8 cellular contexts compared by ENCODE assay signal in genomic region chr15:90869140-90869541, GRCh38. TPM values are rescaled to one million over a fixed set of nuclear protein-coding genes. Genes with fewer than 3 reads are reported as not detected.
DNase-seq lines count a peak whose midpoint lies in the region; TF ChIP-seq lines count a peak whose summit lies in the region.

No MANE protein-coding gene starts in this region.

- H3K9me3 ChIP-seq in endodermal cell (ENCODE audit: control insufficient read depth, low read length) (no peaks in the 10 kb centered on the region), prostate gland (no peaks in the 10 kb centered on the region)

- no peak overlapping the region for H3K9ac ChIP-seq in endodermal cell (ENCODE audit: extremely low read depth, low read length, poor library complexity, severe bottlenecking)

- intact Hi-C loops in Calu3 (cut with micrococcal nuclease; ENCODE audit: unreplicated experiment) = no loop called here
- intact Hi-C loops in prostate gland (cut with DNase I) = no loop called here

- peaks cover 66% of the 10 kb centered on the region for H3K4me1 Mint-ChIP-seq in Calu3 (ENCODE audit: low read depth, unreplicated experiment)
- H3K4me1 Mint-ChIP-seq in endodermal cell = peaks cover 67% of the 10 kb centered on the region

- H3K9me3 Mint-ChIP-seq in Calu3 (ENCODE audit: low read depth, unreplicated experiment) (no peaks in the 10 kb centered on the region), endodermal cell (no peaks in the 10 kb centered on the region)

- H3K4me3 ChIP-seq in endodermal cell (ENCODE audit: low read length) (peak overlapping the region; percentile 79), prostate gland (peak overlapping the region in 1 of 2 donors; percentile 3)

- TF ChIP-seq POLR2A in prostate gland (IDR thresholded peaks at IDR 0.05) = no peak

- peaks cover 41% of the 10 kb centered on the region for H3K36me3 Mint-ChIP-seq in Calu3 (ENCODE audit: insufficient read depth, unreplicated experiment)
- H3K36me3 Mint-ChIP-seq in endodermal cell (ENCODE audit: low read depth) = no peaks in the 10 kb centered on the region

- H3K27me3 Mint-ChIP-seq in Calu3 (ENCODE audit: unreplicated experiment) = no peaks in the 10 kb centered on the region
- no peaks in the 10 kb centered on the region for H3K27me3 Mint-ChIP-seq in endodermal cell (ENCODE audit: insufficient read depth)

- H3K4me1 ChIP-seq in endodermal cell (ENCODE audit: control insufficient read depth, insufficient read depth, low read length) (peaks cover 43% of the 10 kb centered on the region), prostate gland (replicated peaks) (peaks cover 15% of the 10 kb centered on the region)

- DNase-seq in Calu3 = no peak
- DNase-seq in RWPE1 (ENCODE audit: low spot score) = no peak
- peak; percentile 63 for DNase-seq in endodermal cell
- DNase-seq in prostate gland (ENCODE audit: low spot score) = no peak
- no peak for DNase-seq in NCI-H1436 (lab: John Stamatoyannopoulos, UW)
- DNase-seq in GM10248 (ENCODE audit: extremely low spot score) = no peak
- DNase-seq in AML-193 (lab: John Stamatoyannopoulos, UW) = no peak
- DNase-seq in mesenteric fat pad (ENCODE audit: low spot score) = no peak

- POLR2A ChIA-PET in RWPE1 (lab: Yijun Ruan, JAX; ENCODE audit: low non-redundant PET) (interaction anchor here (0.5 kb wide), 1 partner anchor 278 kb away, joined by 3 read pairs; no protein-coding TSS in a partner anchor), GM10248 (lab: Yijun Ruan, JAX) (no interaction called here)

- H3K27ac ChIP-seq in RWPE1 (peak overlapping the region; percentile 88), endodermal cell (ENCODE audit: low read depth, low read length) (no peak overlapping the region), prostate gland (peak overlapping the region; percentile 93 to 94)

- no TSS peak for BruUV-seq in Calu3 (replicated peaks; lab: Mats Ljungman, UMichigan)

- CTCF ChIA-PET in Calu3 (lab: Charles Lee) = no interaction called here
- CTCF ChIA-PET in RWPE1 (lab: Yijun Ruan, JAX) = interaction anchor here (0.8 kb wide), 1 partner anchor 1688 kb away, joined by 3 read pairs; no protein-coding TSS in a partner anchor
- CTCF ChIA-PET in GM10248 (lab: Yijun Ruan, JAX) = no interaction called here

- H3K27me3 ChIP-seq in endodermal cell (ENCODE audit: control insufficient read depth, insufficient read depth, low read length, poor library complexity, severe bottlenecking) (no peaks in the 10 kb centered on the region), prostate gland (replicated peaks; ENCODE audit: insufficient read depth) (no peaks in the 10 kb centered on the region)

- H3K36me3 ChIP-seq in endodermal cell (ENCODE audit: control insufficient read depth, insufficient read depth, low read length) (no peaks in the 10 kb centered on the region), prostate gland (no peaks in the 10 kb centered on the region)

- H3K27ac Mint-ChIP-seq in Calu3 (ENCODE audit: unreplicated experiment) = peak overlapping the region; percentile 85
- peak overlapping the region; percentile 69 for H3K27ac Mint-ChIP-seq in endodermal cell

- TF ChIP-seq CTCF in Calu3 (IDR thresholded peaks at IDR 0.05; ENCODE audit: unreplicated experiment) (no peak), RWPE1 (conservative IDR thresholded peaks at IDR 0.05; ENCODE audit: low read depth) (no peak), endodermal cell (conservative IDR thresholded peaks at IDR 0.05) (no peak), prostate gland (IDR thresholded peaks at IDR 0.05) (no peak), GM10248 (IDR thresholded peaks at IDR 0.05; ENCODE audit: control extremely low read depth, extremely low read depth, low read depth, missing control alignments) (no peak)

- no peak overlapping the region for H3K4me3 Mint-ChIP-seq in Calu3 (ENCODE audit: low read depth, unreplicated experiment)
- H3K4me3 Mint-ChIP-seq in endodermal cell = peak overlapping the region; percentile 67

RNA-seq across cellular contexts. Expression of gene FURIN, which starts 0.8 kb away (rescaled TPM):
- total RNA-seq in Calu3 (2022) = 61.7 and 76.6 TPM in 2 replicates
- 100 to 1,000 TPM in 1 of 2 donors, 10 to 100 TPM in 1; 96.3 to 108 TPM for total RNA-seq in endodermal cell
- 25.2 TPM for polyA plus RNA-seq in endodermal cell (2013, experiment 1 of 2)
- polyA plus RNA-seq in endodermal cell (2013, experiment 2 of 2) = 29.1 TPM
- total RNA-seq in prostate gland = 100 to 1,000 TPM in 1 of 2 donors, 10 to 100 TPM in 1; 92.8 to 154 TPM
- 99.8 TPM for total RNA-seq in mesenteric fat pad

RNA-seq across cellular contexts. Expression of gene FES, which starts 15.2 kb away (rescaled TPM):
- total RNA-seq in Calu3 (2022) (1.6 and 1.7 TPM in 2 replicates), endodermal cell (10 to 100 TPM; 25.9 to 29.9 TPM), prostate gland (10 to 100 TPM; 22.8 to 33.9 TPM), mesenteric fat pad (68.4 TPM)
- polyA plus RNA-seq in endodermal cell (2013, experiment 1 of 2) = 6.0 TPM
- 4.3 TPM for polyA plus RNA-seq in endodermal cell (2013, experiment 2 of 2)

RNA-seq across cellular contexts. Expression of gene MAN2A2, which starts 34.0 kb away (rescaled TPM):
- total RNA-seq in Calu3 (2022) = 56.1 and 58.5 TPM in 2 replicates
- 10 to 100 TPM; 41.0 to 62.9 TPM for total RNA-seq in endodermal cell
- polyA plus RNA-seq in endodermal cell (2013, experiment 1 of 2) = 43.7 TPM
- polyA plus RNA-seq in endodermal cell (2013, experiment 2 of 2) = 41.1 TPM
- 100 to 1,000 TPM in 1 of 2 donors, 10 to 100 TPM in 1; 46.6 to 113 TPM for total RNA-seq in prostate gland
- total RNA-seq in mesenteric fat pad = 104 TPM
